ENCODE assay signal across 1 cellular context in the genomic region with DNA sequence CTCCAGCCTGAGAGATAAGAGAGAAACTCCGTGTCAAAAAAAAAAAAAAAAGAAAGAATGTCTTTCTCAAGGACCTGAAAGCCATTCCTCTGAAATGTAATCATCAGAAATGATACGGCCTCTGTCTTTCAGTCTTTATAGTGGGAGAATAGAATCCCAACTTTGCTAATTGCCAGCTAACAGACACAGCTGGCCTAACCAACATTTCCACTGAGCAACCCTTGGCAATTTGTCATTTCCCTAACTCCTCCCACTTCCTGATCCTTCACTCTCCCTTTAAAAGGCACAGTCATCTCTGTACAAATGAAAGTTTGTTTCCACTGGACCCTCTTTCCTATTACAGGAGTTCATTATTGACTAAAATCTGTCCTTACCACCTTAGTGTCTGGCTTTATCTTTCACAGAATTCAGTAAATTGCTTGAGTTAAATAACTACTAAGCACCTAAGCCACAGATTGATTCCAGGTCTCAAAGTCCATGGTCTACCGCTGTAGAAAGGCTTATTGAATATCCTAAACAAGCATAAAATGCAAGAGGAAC.
TF ChIP-seq lines count a peak whose summit lies in the region.

No MANE protein-coding gene starts in this region.

TF ChIP-seq in GM12878, 131 proteins besides CTCF, POLR2A, EP300 and RAD21 (continued from another document):
- TF ChIP-seq, protein P1, sequence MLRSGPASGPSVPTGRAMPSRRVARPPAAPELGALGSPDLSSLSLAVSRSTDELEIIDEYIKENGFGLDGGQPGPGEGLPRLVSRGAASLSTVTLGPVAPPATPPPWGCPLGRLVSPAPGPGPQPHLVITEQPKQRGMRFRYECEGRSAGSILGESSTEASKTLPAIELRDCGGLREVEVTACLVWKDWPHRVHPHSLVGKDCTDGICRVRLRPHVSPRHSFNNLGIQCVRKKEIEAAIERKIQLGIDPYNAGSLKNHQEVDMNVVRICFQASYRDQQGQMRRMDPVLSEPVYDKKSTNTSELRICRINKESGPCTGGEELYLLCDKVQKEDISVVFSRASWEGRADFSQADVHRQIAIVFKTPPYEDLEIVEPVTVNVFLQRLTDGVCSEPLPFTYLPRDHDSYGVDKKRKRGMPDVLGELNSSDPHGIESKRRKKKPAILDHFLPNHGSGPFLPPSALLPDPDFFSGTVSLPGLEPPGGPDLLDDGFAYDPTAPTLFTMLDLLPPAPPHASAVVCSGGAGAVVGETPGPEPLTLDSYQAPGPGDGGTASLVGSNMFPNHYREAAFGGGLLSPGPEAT (IDR thresholded peaks at IDR 0.05; ENCODE audit: low read depth), result no peak
- TF ChIP-seq ZNF384 (IDR thresholded peaks at IDR 0.05; ENCODE audit: borderline replicate concordance, low read depth, low read length) (no peak), POLR2AphosphoS5 (IDR thresholded peaks at IDR 0.05; ENCODE audit: low read length) (no peak), ZNF217 (IDR thresholded peaks at IDR 0.05) (no peak), HCFC1 (IDR thresholded peaks at IDR 0.05; ENCODE audit: low read length) (no peak), NR2F1 (conservative IDR thresholded peaks at IDR 0.05) (no peak)
